11 cellular contexts compared by ENCODE assay signal in the genomic region with DNA sequence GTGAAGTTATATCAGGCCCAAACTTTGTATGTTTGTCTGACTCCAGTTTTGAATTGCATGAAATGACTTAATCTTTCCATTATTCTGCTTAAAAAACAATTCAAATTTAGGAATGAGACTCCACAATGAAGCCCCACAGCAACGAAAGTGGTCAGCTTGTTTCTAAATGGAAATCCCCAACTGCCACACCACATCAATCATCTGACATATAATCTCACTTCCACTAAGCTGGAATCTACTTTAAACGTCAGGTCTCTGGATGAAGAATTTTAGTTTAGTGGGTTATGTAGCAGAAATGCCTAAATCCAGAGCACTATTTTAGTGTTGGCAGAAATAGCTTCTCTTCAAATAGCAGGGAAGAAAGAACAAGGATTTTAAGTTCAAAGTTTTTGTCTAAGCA. TPM values are rescaled to one million over a fixed set of nuclear protein-coding genes. Genes with fewer than 3 reads are reported as not detected.
DNase-seq lines count a peak whose midpoint lies in the region; ATAC-seq and TF ChIP-seq lines count a peak whose summit lies in the region.
"Had no signal": no experiment of that assay in that cellular context is flagged by ENCODE, and none has a peak within 500 bp of the region (broad histone marks: within the 10 kb centered on the region; RNA-seq: fewer than 3 reads in every experiment).

No MANE protein-coding gene starts in this region.

- H3K4me1 ChIP-seq in endodermal cell (ENCODE audit: control insufficient read depth, insufficient read depth, low read length) = no peaks in the 10 kb centered on the region

- H3K27me3 Mint-ChIP-seq in activated naive CD4-positive, alpha-beta T cell treated with anti-CD3 and anti-CD28 coated beads, Interleukin-2, amount 10 ng/mL, durations not matched to agents 7 days and 5 days = no peaks in the 10 kb centered on the region
- H3K27me3 Mint-ChIP-seq in endodermal cell (ENCODE audit: insufficient read depth) = no peaks in the 10 kb centered on the region
- H3K27me3 Mint-ChIP-seq in stimulated activated naive B cell treated with anti-CD40 and anti-IgM and Interleukin-4, amounts not matched to agents 10 μg/mL and 1 μg/mL and 100 μg/mL, for 72 hours = no peaks in the 10 kb centered on the region

- DNase-seq in activated naive CD4-positive, alpha-beta T cell treated with anti-CD3 and anti-CD28 coated beads, Interleukin-2, amount 10 ng/mL, durations not matched to agents 7 days and 5 days = no peak
- DNase-seq in activated naive CD4-positive, alpha-beta T cell (lab: John Stamatoyannopoulos, UW) = no peak
- DNase-seq in NB4 (ENCODE audit: low read depth) (no peak), endodermal cell (no peak), NCI-H1417 (lab: John Stamatoyannopoulos, UW) (no peak), DMS79 (lab: John Stamatoyannopoulos, UW) (no peak), AG20443 (ENCODE audit: low spot score) (no peak)
- DNase-seq in stimulated activated naive B cell treated with anti-CD40 and anti-IgM and Interleukin-4, amounts not matched to agents 10 μg/mL and 1 μg/mL and 100 μg/mL, for 72 hours = no peak
- DNase-seq: AML-193, kidney had no signal

- no peak for TF ChIP-seq POLR2A in NB4 (IDR thresholded peaks at IDR 0.05; ENCODE audit: extremely low read depth, insufficient read length)

- peaks cover 19% of the 10 kb centered on the region for H3K4me1 Mint-ChIP-seq in activated naive CD4-positive, alpha-beta T cell treated with anti-CD3 and anti-CD28 coated beads, Interleukin-2, amount 10 ng/mL, durations not matched to agents 7 days and 5 days
- H3K4me1 Mint-ChIP-seq in endodermal cell = peaks cover 2% of the 10 kb centered on the region
- peaks cover 8 to 29% of the 10 kb centered on the region in 2 donors for H3K4me1 Mint-ChIP-seq in stimulated activated naive B cell treated with anti-CD40 and anti-IgM and Interleukin-4, amounts not matched to agents 10 μg/mL and 1 μg/mL and 100 μg/mL, for 72 hours

- H3K4me3 ChIP-seq in NB4 (ENCODE audit: low read depth, low read length) (peak overlapping the region; percentile 81), endodermal cell (ENCODE audit: low read length) (peak overlapping the region; percentile 86)

- no peaks in the 10 kb centered on the region for H3K36me3 ChIP-seq in endodermal cell (ENCODE audit: control insufficient read depth, insufficient read depth, low read length)

- ATAC-seq in stimulated activated naive B cell treated with anti-CD40 and anti-IgM and Interleukin-4, amounts not matched to agents 10 μg/mL and 1 μg/mL and 100 μg/mL, for 72 hours (replicated peaks) = peak; percentile 6 to 13
- ATAC-seq: WTC11 had no signal

- 92% methylated on average over 2 of the region's 2 CpGs; no CpG with 5 or more reads in 1 of the 2 experiments for WGBS in endodermal cell (ENCODE audit: insufficient coverage in 1 of 2, insufficient read length in 1 of 2), 2 experiments

- H3K36me3 Mint-ChIP-seq in activated naive CD4-positive, alpha-beta T cell treated with anti-CD3 and anti-CD28 coated beads, Interleukin-2, amount 10 ng/mL, durations not matched to agents 7 days and 5 days = peaks cover 3% of the 10 kb centered on the region
- no peaks in the 10 kb centered on the region for H3K36me3 Mint-ChIP-seq in endodermal cell (ENCODE audit: low read depth)
- H3K36me3 Mint-ChIP-seq in stimulated activated naive B cell treated with anti-CD40 and anti-IgM and Interleukin-4, amounts not matched to agents 10 μg/mL and 1 μg/mL and 100 μg/mL, for 72 hours = no peaks in the 10 kb centered on the region
- H3K36me3 Mint-ChIP-seq: WTC11 had no signal

- CTCF ChIA-PET in activated naive CD4-positive, alpha-beta T cell treated with anti-CD3 and anti-CD28 coated beads, Interleukin-2, amount 10 ng/mL, durations not matched to agents 7 days and 5 days (lab: Charles Lee) = no interaction called here

- no peak overlapping the region for H3K27ac Mint-ChIP-seq in activated naive CD4-positive, alpha-beta T cell treated with anti-CD3 and anti-CD28 coated beads, Interleukin-2, amount 10 ng/mL, durations not matched to agents 7 days and 5 days
- no peak overlapping the region for H3K27ac Mint-ChIP-seq in endodermal cell
- H3K27ac Mint-ChIP-seq in stimulated activated naive B cell treated with anti-CD40 and anti-IgM and Interleukin-4, amounts not matched to agents 10 μg/mL and 1 μg/mL and 100 μg/mL, for 72 hours = peak overlapping the region; percentile 97

- no peaks in the 10 kb centered on the region for H3K9me3 Mint-ChIP-seq in activated naive CD4-positive, alpha-beta T cell treated with anti-CD3 and anti-CD28 coated beads, Interleukin-2, amount 10 ng/mL, durations not matched to agents 7 days and 5 days
- no peaks in the 10 kb centered on the region for H3K9me3 Mint-ChIP-seq in endodermal cell
- H3K9me3 Mint-ChIP-seq in stimulated activated naive B cell treated with anti-CD40 and anti-IgM and Interleukin-4, amounts not matched to agents 10 μg/mL and 1 μg/mL and 100 μg/mL, for 72 hours = no peaks in the 10 kb centered on the region
- H3K9me3 Mint-ChIP-seq: WTC11 had no signal

- H3K9ac ChIP-seq in endodermal cell (ENCODE audit: extremely low read depth, low read length, poor library complexity, severe bottlenecking) = no peak overlapping the region

- TF ChIP-seq CTCF in NB4 (IDR thresholded peaks at IDR 0.05; ENCODE audit: low read depth, low read length) (no peak), endodermal cell (conservative IDR thresholded peaks at IDR 0.05) (no peak)

- no peaks in the 10 kb centered on the region for H3K27me3 ChIP-seq in endodermal cell (ENCODE audit: control insufficient read depth, insufficient read depth, low read length, poor library complexity, severe bottlenecking)

- no peaks in the 10 kb centered on the region for H3K9me3 ChIP-seq in endodermal cell (ENCODE audit: control insufficient read depth, low read length)

- H3K27ac ChIP-seq in endodermal cell (ENCODE audit: low read depth, low read length) = no peak overlapping the region

- peak overlapping the region; percentile 87 for H3K4me3 Mint-ChIP-seq in activated naive CD4-positive, alpha-beta T cell treated with anti-CD3 and anti-CD28 coated beads, Interleukin-2, amount 10 ng/mL, durations not matched to agents 7 days and 5 days
- no peak overlapping the region for H3K4me3 Mint-ChIP-seq in endodermal cell
- H3K4me3 Mint-ChIP-seq in stimulated activated naive B cell treated with anti-CD40 and anti-IgM and Interleukin-4, amounts not matched to agents 10 μg/mL and 1 μg/mL and 100 μg/mL, for 72 hours = peak overlapping the region in 1 of 2 donors; percentile 31

RNA-seq across cellular contexts. Expression of gene BMP2K, which starts 1.8 kb away (rescaled TPM):
- total RNA-seq in endodermal cell = 10 to 100 TPM; 39.4 to 49.1 TPM
- polyA plus RNA-seq in endodermal cell (2013, experiment 1 of 2) = 22.3 TPM
- polyA plus RNA-seq in endodermal cell (2013, experiment 2 of 2) = 19.3 TPM
